In the genomic region with DNA sequence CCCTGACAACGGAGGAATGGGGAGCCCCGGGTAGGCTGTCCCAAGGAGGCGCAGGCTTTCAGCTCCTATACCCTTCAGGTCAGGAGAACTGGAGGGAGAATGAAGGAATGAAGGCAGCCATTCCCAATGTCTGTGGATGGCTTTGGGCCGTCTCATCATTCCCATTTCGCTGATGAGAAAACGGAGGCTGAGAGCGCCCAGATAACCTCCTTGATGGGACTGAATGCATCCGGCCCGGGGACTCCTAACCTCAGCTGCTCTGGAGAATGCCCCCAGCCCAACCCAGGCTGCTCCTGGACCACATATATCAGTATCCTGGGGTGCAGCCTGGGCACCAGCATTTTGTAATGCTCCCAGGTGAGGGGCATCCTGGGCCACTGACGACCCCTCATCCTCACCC, we compare ENCODE assay signal across 15 cellular contexts. TPM values are rescaled to one million over a fixed set of nuclear protein-coding genes. Genes with fewer than 3 reads are reported as not detected.
"Had no signal": no experiment of that assay in that cellular context is flagged by ENCODE, and none has a peak within 500 bp of the region (broad histone marks: within the 10 kb centered on the region; RNA-seq: fewer than 3 reads in every experiment).

No MANE protein-coding gene starts in this region.

- H3K27ac ChIP-seq: SJSA1 had no signal

- H3K27ac Mint-ChIP-seq: activated CD4-positive, alpha-beta memory T cell treated with anti-CD3 and anti-CD28 coated beads for 36 hours; activated T-helper 1 cell treated with anti-CD3 and anti-CD28 coated beads, Interleukin-12 subunit alpha, Interleukin-12 subunit beta, Interleukin-2, Interleukin-4 antibody, amounts not matched to agents 30 ng/mL and 10 ng/mL and 1 ng/mL, durations not matched to agents 14 hours and 24 hours and 36 hours; stimulated activated effector memory CD8-positive, alpha-beta T cell treated with anti-CD3 and anti-CD28 coated beads, Interleukin-12 subunit alpha, Interleukin-12 subunit beta, amount 100 ng/mL, for 72 hours had no signal

- H3K27me3 ChIP-seq: gastroesophageal sphincter, SJSA1, tibial nerve had no signal

- DNase-seq: activated CD4-positive, alpha-beta memory T cell treated with anti-CD3 and anti-CD28 coated beads for 36 hours; activated naive CD4-positive, alpha-beta T cell; cortex of kidney; effector memory CD4-positive, alpha-beta T cell; left colon; mammary epithelial cell; small intestine; T-helper 9 cell had no signal

- H3K27me3 Mint-ChIP-seq: activated CD4-positive, alpha-beta memory T cell treated with anti-CD3 and anti-CD28 coated beads for 36 hours had no signal

- ATAC-seq: gastroesophageal sphincter; left colon; stimulated activated effector memory CD8-positive, alpha-beta T cell treated with anti-CD3 and anti-CD28 coated beads, Interleukin-12 subunit alpha, Interleukin-12 subunit beta, amount 100 ng/mL, for 72 hours had no signal

- H3K9me3 ChIP-seq: SJSA1, tibial nerve had no signal

- H3K36me3 ChIP-seq: gastroesophageal sphincter, SJSA1, tibial nerve had no signal

- H3K4me3 Mint-ChIP-seq: activated CD4-positive, alpha-beta memory T cell treated with anti-CD3 and anti-CD28 coated beads for 36 hours; activated T-helper 1 cell treated with anti-CD3 and anti-CD28 coated beads, Interleukin-12 subunit alpha, Interleukin-12 subunit beta, Interleukin-2, Interleukin-4 antibody, amounts not matched to agents 30 ng/mL and 10 ng/mL and 1 ng/mL, durations not matched to agents 14 hours and 24 hours and 36 hours; nephron; stimulated activated effector memory CD8-positive, alpha-beta T cell treated with anti-CD3 and anti-CD28 coated beads, Interleukin-12 subunit alpha, Interleukin-12 subunit beta, amount 100 ng/mL, for 72 hours had no signal

- H3K36me3 Mint-ChIP-seq: activated CD4-positive, alpha-beta memory T cell treated with anti-CD3 and anti-CD28 coated beads for 36 hours; stimulated activated effector memory CD8-positive, alpha-beta T cell treated with anti-CD3 and anti-CD28 coated beads, Interleukin-12 subunit alpha, Interleukin-12 subunit beta, amount 100 ng/mL, for 72 hours had no signal

- H3K4me3 ChIP-seq: gastroesophageal sphincter, SJSA1, tibial nerve had no signal

- H3K4me1 Mint-ChIP-seq: stimulated activated effector memory CD8-positive, alpha-beta T cell treated with anti-CD3 and anti-CD28 coated beads, Interleukin-12 subunit alpha, Interleukin-12 subunit beta, amount 100 ng/mL, for 72 hours had no signal

RNA-seq across cellular contexts. Expression of gene RNU6ATAC, which starts 52.6 kb away (rescaled TPM):
- total RNA-seq: gastroesophageal sphincter, omental fat pad, SJSA1, tibial nerve had no signal
